8 cellular contexts compared by ENCODE assay signal in genomic region chr17:1716912-1717695, GRCh38. TPM values are rescaled to one million over a fixed set of nuclear protein-coding genes. Genes with fewer than 3 reads are reported as not detected.
DNase-seq lines count a peak whose midpoint lies in the region; ATAC-seq lines count a peak whose summit lies in the region.

No MANE protein-coding gene starts in this region.

- H3K27me3 Mint-ChIP-seq in activated CD4-positive, alpha-beta T cell treated with anti-CD3 and anti-CD28 coated beads, Interleukin-2, amount 10 ng/mL, durations not matched to agents 24 days and 14 days: peaks cover 2% of the 10 kb centered on the region

- H3K36me3 Mint-ChIP-seq in activated CD4-positive, alpha-beta T cell treated with anti-CD3 and anti-CD28 coated beads, Interleukin-2, amount 10 ng/mL, durations not matched to agents 24 days and 14 days (ENCODE audit: low read depth): peaks cover 13% of the 10 kb centered on the region

- intact Hi-C loops in activated CD4-positive, alpha-beta T cell treated with anti-CD3 and anti-CD28 coated beads, Interleukin-2, amount 10 ng/mL, durations not matched to agents 24 days and 14 days (cut with micrococcal nuclease): loop anchor here (1.0 to 10.0 kb wide), 7 partner anchors 32 to 678 kb away; partner anchors contain the start of genes DPH1, PRPF8, RILP and RPA1
- intact Hi-C loops in left colon (cut with DNase I, micrococcal nuclease): no loop called here

- ATAC-seq in HG03442 (IDR thresholded peaks at IDR 0.05; ENCODE audit: unreplicated experiment) (peak; percentile 34), left colon (peak; percentile 60)

- H3K4me3 Mint-ChIP-seq in activated CD4-positive, alpha-beta T cell treated with anti-CD3 and anti-CD28 coated beads, Interleukin-2, amount 10 ng/mL, durations not matched to agents 24 days and 14 days: peak overlapping the region; percentile 95

- peaks cover 26% of the 10 kb centered on the region for H3K4me1 Mint-ChIP-seq in activated CD4-positive, alpha-beta T cell treated with anti-CD3 and anti-CD28 coated beads, Interleukin-2, amount 10 ng/mL, durations not matched to agents 24 days and 14 days

- no peaks in the 10 kb centered on the region for H3K9me3 Mint-ChIP-seq in activated CD4-positive, alpha-beta T cell treated with anti-CD3 and anti-CD28 coated beads, Interleukin-2, amount 10 ng/mL, durations not matched to agents 24 days and 14 days

- peak; percentile 95 for DNase-seq in Ammon's horn (ENCODE audit: low spot score)
- peak; percentile 90 for DNase-seq in GM19238 (ENCODE audit: insufficient read length, low spot score)
- peak; percentile 93 for DNase-seq in NCI-H524 treated with DMSO at 0.1 percent for 48 hours (lab: John Stamatoyannopoulos, UW)
- peak; percentile 97 for DNase-seq in activated CD4-positive, alpha-beta T cell treated with anti-CD3 and anti-CD28 coated beads, Interleukin-2, amount 10 ng/mL, durations not matched to agents 24 days and 14 days
- peak; percentile 98 for DNase-seq in dedifferentiated amniotic fluid mesenchymal stem cell (ENCODE audit: extremely low spot score)
- DNase-seq in left colon: peak; percentile 88 to 97
- peak; percentile 53 to 72 for DNase-seq in stimulated activated CD4-positive, alpha-beta T cell treated with anti-CD3 and anti-CD28 coated beads, Interleukin-1b, Interleukin-23, amount 100 ng/mL, for 4 hours (ENCODE audit: low read depth in 2 of 2)

- peak overlapping the region; percentile 98 for H3K27ac Mint-ChIP-seq in activated CD4-positive, alpha-beta T cell treated with anti-CD3 and anti-CD28 coated beads, Interleukin-2, amount 10 ng/mL, durations not matched to agents 24 days and 14 days

RNA-seq across cellular contexts. Expression of gene TLCD2, which starts 6.9 kb away (rescaled TPM):
- total RNA-seq in activated CD4-positive, alpha-beta T cell treated with anti-CD3 and anti-CD28 coated beads, Interleukin-2, amount 10 ng/mL, durations not matched to agents 24 days and 14 days: 0.07 and 0.14 TPM in 2 replicates
- total RNA-seq in left colon: 10 to 100 TPM; 33.1 to 50.7 TPM

RNA-seq across cellular contexts. Expression of gene WDR81, which starts 7.4 kb away (rescaled TPM):
- 17.6 and 18.3 TPM in 2 replicates for total RNA-seq in activated CD4-positive, alpha-beta T cell treated with anti-CD3 and anti-CD28 coated beads, Interleukin-2, amount 10 ng/mL, durations not matched to agents 24 days and 14 days
- 10 to 100 TPM; 16.1 to 23.4 TPM for total RNA-seq in left colon

RNA-seq across cellular contexts. Expression of gene SERPINF2, which starts 25.6 kb away (rescaled TPM):
- 0.12 and 0.16 TPM in 2 replicates for total RNA-seq in activated CD4-positive, alpha-beta T cell treated with anti-CD3 and anti-CD28 coated beads, Interleukin-2, amount 10 ng/mL, durations not matched to agents 24 days and 14 days
- 1 to 10 TPM; 1.4 to 2.7 TPM for total RNA-seq in left colon

RNA-seq across cellular contexts. Expression of gene PRPF8, which starts 32.4 kb away (rescaled TPM):
- total RNA-seq in activated CD4-positive, alpha-beta T cell treated with anti-CD3 and anti-CD28 coated beads, Interleukin-2, amount 10 ng/mL, durations not matched to agents 24 days and 14 days: 432 and 442 TPM in 2 replicates
- total RNA-seq in left colon: 100 to 1,000 TPM; 162 to 204 TPM

RNA-seq across cellular contexts. Expression of gene SERPINF1, which starts 44.8 kb away (rescaled TPM):
- not detected in 2 replicates for total RNA-seq in activated CD4-positive, alpha-beta T cell treated with anti-CD3 and anti-CD28 coated beads, Interleukin-2, amount 10 ng/mL, durations not matched to agents 24 days and 14 days
- total RNA-seq in left colon: 10 to 100 TPM; 33.3 to 60.6 TPM

Comparison
In these comparisons a context has a peak if more than half of its experiments do, and no peak if none do; other contexts are left out.
1. Peak in every context shown above with its lines: DNase-seq and ATAC-seq.
2. RNA of gene TLCD2, which starts 6.9 kb away (total RNA-seq): 33.1 to 50.7 TPM in left colon; 0.07 to 0.14 TPM in activated CD4-positive, alpha-beta T cell treated with anti-CD3 and anti-CD28 coated beads, Interleukin-2, amount 10 ng/mL, durations not matched to agents 24 days and 14 days; every median in the first group is over 10 times any median in the second.